ENCODE assay signal across 19 cellular contexts in the genomic region with DNA sequence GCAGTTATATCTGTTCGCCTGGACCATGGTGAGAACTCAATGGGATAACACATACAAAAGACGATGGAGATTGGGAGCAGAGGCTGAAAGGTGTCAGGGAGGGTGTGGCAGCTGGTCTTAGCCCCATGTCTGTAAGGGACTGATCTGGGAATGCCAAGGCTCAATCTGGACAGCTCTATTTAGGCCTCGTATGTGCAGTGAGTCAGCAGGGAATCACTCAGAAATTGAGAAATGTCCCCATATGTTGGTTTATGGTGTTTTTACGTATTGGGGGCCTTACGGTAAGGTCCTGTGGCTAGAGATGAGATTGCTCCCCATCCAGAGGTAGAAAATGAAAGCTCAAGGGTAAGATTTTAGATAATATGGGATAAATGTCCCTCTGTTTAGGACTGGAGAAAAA.
"Had no signal": no experiment of that assay in that cellular context is flagged by ENCODE, and none has a peak within 500 bp of the region (broad histone marks: within the 10 kb centered on the region; RNA-seq: fewer than 3 reads in every experiment).

No MANE protein-coding gene starts in this region.

- H3K9me3 Mint-ChIP-seq: activated naive CD4-positive, alpha-beta T cell treated with anti-CD3 and anti-CD28 coated beads for 36 hours; activated T-helper 1 cell treated with anti-CD3 and anti-CD28 coated beads, Interleukin-12 subunit alpha, Interleukin-12 subunit beta, Interleukin-2, Interleukin-4 antibody, amounts not matched to agents 30 ng/mL and 10 ng/mL and 1 ng/mL, durations not matched to agents 14 hours and 24 hours and 36 hours; central memory CD8-positive, alpha-beta T cell; T-cell had no signal

- H3K36me3 ChIP-seq: left ventricle myocardium inferior, right lobe of liver, upper lobe of right lung had no signal

- H3K4me3 Mint-ChIP-seq: activated CD8-positive, alpha-beta T cell treated with anti-CD3 and anti-CD28 coated beads, Interleukin-2, amount 10 ng/mL, durations not matched to agents 7 days and 5 days; activated naive CD4-positive, alpha-beta T cell treated with anti-CD3 and anti-CD28 coated beads for 36 hours; activated T-helper 1 cell treated with anti-CD3 and anti-CD28 coated beads, Interleukin-12 subunit alpha, Interleukin-12 subunit beta, Interleukin-2, Interleukin-4 antibody, amounts not matched to agents 30 ng/mL and 10 ng/mL and 1 ng/mL, durations not matched to agents 14 hours and 24 hours and 36 hours; central memory CD8-positive, alpha-beta T cell; nephron; T-cell had no signal

- H3K27ac Mint-ChIP-seq: activated CD8-positive, alpha-beta T cell treated with anti-CD3 and anti-CD28 coated beads, Interleukin-2, amount 10 ng/mL, durations not matched to agents 7 days and 5 days; activated naive CD4-positive, alpha-beta T cell treated with anti-CD3 and anti-CD28 coated beads for 36 hours; activated T-helper 1 cell treated with anti-CD3 and anti-CD28 coated beads, Interleukin-12 subunit alpha, Interleukin-12 subunit beta, Interleukin-2, Interleukin-4 antibody, amounts not matched to agents 30 ng/mL and 10 ng/mL and 1 ng/mL, durations not matched to agents 14 hours and 24 hours and 36 hours; nephron; T-cell had no signal

- H3K27ac ChIP-seq: epithelial cell of prostate, foreskin keratinocyte, left ventricle myocardium inferior, psoas muscle, right lobe of liver, upper lobe of right lung had no signal

- H3K4me1 Mint-ChIP-seq: central memory CD8-positive, alpha-beta T cell; T-cell had no signal

- H3K27me3 ChIP-seq: right lobe of liver had no signal

- ATAC-seq: activated CD8-positive, alpha-beta T cell treated with anti-CD3 and anti-CD28 coated beads, Interleukin-2, amount 10 ng/mL, durations not matched to agents 7 days and 5 days; foreskin keratinocyte; psoas muscle; right lobe of liver; T-cell; upper lobe of right lung had no signal

- H3K9me3 ChIP-seq: left ventricle myocardium inferior, psoas muscle, right lobe of liver, upper lobe of right lung had no signal

- H3K36me3 Mint-ChIP-seq: T-cell had no signal

- H3K4me3 ChIP-seq: left ventricle myocardium inferior, psoas muscle, right lobe of liver, upper lobe of right lung had no signal

- H3K4me1 ChIP-seq: foreskin keratinocyte, left ventricle myocardium inferior, psoas muscle, right lobe of liver, upper lobe of right lung had no signal

- DNase-seq: activated CD4-positive, alpha-beta T cell treated with anti-CD3 and anti-CD28 coated beads for 4 hours; activated CD8-positive, alpha-beta T cell treated with anti-CD3 and anti-CD28 coated beads, Interleukin-2, amount 10 ng/mL, durations not matched to agents 7 days and 5 days; activated naive CD4-positive, alpha-beta T cell treated with anti-CD3 and anti-CD28 coated beads for 36 hours; effector memory CD4-positive, alpha-beta T cell; foreskin keratinocyte; islet precursor cell; left ventricle myocardium inferior; mesendoderm; occipital lobe; psoas muscle; right lobe of liver; stimulated activated CD4-positive, alpha-beta T cell treated with anti-CD3 and anti-CD28 coated beads, Interleukin-2, amount 100 ng/mL, for 24 hours; stimulated activated naive CD4-positive, alpha-beta T cell treated with Interleukin-2 at 50 U/mL for 16 hours; T-cell; upper lobe of right lung had no signal
